In genomic region chr17:42578282-42578869, GRCh38 we compare ENCODE assay signal across 8 cellular contexts. TPM values are rescaled to one million over a fixed set of nuclear protein-coding genes. Genes with fewer than 3 reads are reported as not detected.
A peak's percentile ranks its signal among the peaks of the same experiment; 100 is the strongest.
DNase-seq lines count a peak whose midpoint lies in the region; ATAC-seq and TF ChIP-seq lines count a peak whose summit lies in the region.

No MANE protein-coding gene starts in this region.

- H3K9ac ChIP-seq in colonic mucosa (ENCODE audit: low read depth in 2 of 2, low read length in 2 of 2): peak overlapping the region; percentile 71 to 98

- H3K9me3 ChIP-seq in colonic mucosa: no peaks in the 10 kb centered on the region

- H3K4me1 ChIP-seq in colonic mucosa: peaks cover 4% of the 10 kb centered on the region

- peak overlapping the region; percentile 61 for H3K4me3 ChIP-seq in colonic mucosa

- ATAC-seq in GM18870 (IDR thresholded peaks at IDR 0.05; ENCODE audit: unreplicated experiment) (peak; percentile 51), HG03342 (IDR thresholded peaks at IDR 0.05; ENCODE audit: unreplicated experiment) (peak; percentile 60)
- peak; percentile 54 for ATAC-seq in activated CD4-positive, CD25-positive, alpha-beta regulatory T cell treated with anti-CD3 and anti-CD28 coated beads, Interleukin-2, amount 50 U/mL, for 24 hours

- H3K36me3 ChIP-seq in colonic mucosa: peaks cover 19% of the 10 kb centered on the region

- in situ Hi-C loops in ACHN (cut with HindIII; ENCODE audit: low pct_ligation_motif_present, low pct_unique_long_range_greater_than_20kb, low sequenced_read_pairs): no loop called here

- DNase-seq in ACHN (peak; percentile 78), NCI-H345 (lab: John Stamatoyannopoulos, UW) (peak; percentile 76), colonic mucosa (peak; percentile 88), kidney glomerular epithelial cell (lab: John Stamatoyannopoulos, UW) (peak; percentile 59)
- DNase-seq in stimulated activated CD4-positive, alpha-beta T cell treated with anti-CD3 and anti-CD28 coated beads, Interleukin-1b, Interleukin-23, amount 100 ng/mL, for 4 hours (ENCODE audit: low read depth in 2 of 2): peak; percentile 51 to 65

- peak overlapping the region; percentile 90 for H3K27ac ChIP-seq in colonic mucosa

- H3K27me3 ChIP-seq in colonic mucosa: no peaks in the 10 kb centered on the region

- TF ChIP-seq CTCF in colonic mucosa (IDR thresholded peaks at IDR 0.05): peak; percentile 70

- intact Hi-C loops in colonic mucosa (cut with DNase I): no loop called here

RNA-seq across cellular contexts. Expression of gene PSMC3IP, which starts 0.8 kb away (rescaled TPM):
- 10 to 100 TPM in 1 of 2 donors, 1 to 10 TPM in 1; 2.2 to 11.6 TPM for total RNA-seq in colonic mucosa

RNA-seq across cellular contexts. Expression of gene MLX, which starts 11.5 kb away (rescaled TPM):
- total RNA-seq in colonic mucosa: 10 to 100 TPM; 79.6 to 83.0 TPM

RNA-seq across cellular contexts. Expression of gene COASY, which starts 16.4 kb away (rescaled TPM):
- total RNA-seq in colonic mucosa: 100 to 1,000 TPM in 1 of 2 donors, 10 to 100 TPM in 1; 94.2 to 176 TPM

RNA-seq across cellular contexts. Expression of gene HSD17B1, which starts 25.7 kb away (rescaled TPM):
- total RNA-seq in colonic mucosa: 1 to 10 TPM in 1 of 2 donors, under 1 TPM in 1; 0.88 to 1.7 TPM

RNA-seq across cellular contexts. Expression of gene RETREG3, which starts 30.8 kb away (rescaled TPM):
- 10 to 100 TPM; 49.2 to 60.3 TPM for total RNA-seq in colonic mucosa

Comparison
In these comparisons a context has a peak if more than half of its experiments do, and no peak if none do; other contexts are left out.
1. Peak in every context shown above with its lines: DNase-seq, ATAC-seq, H3K4me3 ChIP-seq and H3K27ac ChIP-seq.